2 cellular contexts compared by ENCODE assay signal in genomic region chr7:85830982-85831381, GRCh38.
TF ChIP-seq lines count a peak whose summit lies in the region.

No MANE protein-coding gene starts in this region.

TF ChIP-seq in HepG2, 621 proteins besides CTCF, POLR2A, EP300 and RAD21 (continued from another document):
- TF ChIP-seq, protein P1, sequence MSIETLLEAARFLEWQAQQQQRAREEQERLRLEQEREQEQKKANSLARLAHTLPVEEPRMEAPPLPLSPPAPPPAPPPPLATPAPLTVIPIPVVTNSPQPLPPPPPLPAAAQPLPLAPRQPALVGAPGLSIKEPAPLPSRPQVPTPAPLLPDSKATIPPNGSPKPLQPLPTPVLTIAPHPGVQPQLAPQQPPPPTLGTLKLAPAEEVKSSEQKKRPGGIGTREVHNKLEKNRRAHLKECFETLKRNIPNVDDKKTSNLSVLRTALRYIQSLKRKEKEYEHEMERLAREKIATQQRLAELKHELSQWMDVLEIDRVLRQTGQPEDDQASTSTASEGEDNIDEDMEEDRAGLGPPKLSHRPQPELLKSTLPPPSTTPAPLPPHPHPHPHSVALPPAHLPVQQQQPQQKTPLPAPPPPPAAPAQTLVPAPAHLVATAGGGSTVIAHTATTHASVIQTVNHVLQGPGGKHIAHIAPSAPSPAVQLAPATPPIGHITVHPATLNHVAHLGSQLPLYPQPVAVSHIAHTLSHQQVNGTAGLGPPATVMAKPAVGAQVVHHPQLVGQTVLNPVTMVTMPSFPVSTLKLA (IDR thresholded peaks at IDR 0.05): no peak
- TF ChIP-seq ZBTB21 (CRISPR knock-in tag; IDR thresholded peaks at IDR 0.05): no peak
- peak; percentile 63; the same call in 1 of the 2 replicates for TF ChIP-seq MAFF (IDR thresholded peaks at IDR 0.05; ENCODE audit: low read depth, low read length)

TF ChIP-seq in K562, 482 proteins besides CTCF, POLR2A, EP300 and RAD21 (continued from another document):
- TF ChIP-seq ZNF398 (CRISPR knock-in tag; IDR thresholded peaks at IDR 0.05) (no peak), ZNF316 (IDR thresholded peaks at IDR 0.05) (peak; percentile 82), ZBTB11 (CRISPR knock-in tag; IDR thresholded peaks at IDR 0.05) (no peak), MAFF (IDR thresholded peaks at IDR 0.05; ENCODE audit: low read length) (peak; percentile 30; the same call in 1 of the 2 replicates), ZBTB7A (IDR thresholded peaks at IDR 0.05; ENCODE audit: borderline replicate concordance, control insufficient read depth, low read depth, low read length) (no peak), POLR2AphosphoS2 (IDR thresholded peaks at IDR 0.05; ENCODE audit: low read length) (no peak), C11orf30 (IDR thresholded peaks at IDR 0.05; ENCODE audit: low read depth) (peak; percentile 58; the same call in 1 of the 2 replicates)
